ENCODE assay signal across 24 cellular contexts in genomic region chr3:140459462-140459861, GRCh38.
DNase-seq lines count a peak whose midpoint lies in the region; ATAC-seq and TF ChIP-seq lines count a peak whose summit lies in the region.
"Had no signal": no experiment of that assay in that cellular context is flagged by ENCODE, and none has a peak within 500 bp of the region (broad histone marks: within the 10 kb centered on the region; RNA-seq: fewer than 3 reads in every experiment).

No MANE protein-coding gene starts in this region.

- dilution Hi-C loops in IMR-90 (cut with HindIII; ENCODE audit: low sequenced_read_pairs, unreplicated experiment), result no loop called here

- H3K18ac ChIP-seq in IMR-90 (ENCODE audit: low read depth, low read length), result no peak overlapping the region

- no peaks in the 10 kb centered on the region for H4K20me1 ChIP-seq in IMR-90 (ENCODE audit: insufficient read depth, low read length)
- H4K20me1 ChIP-seq: BLaER1 had no signal

- H2BK15ac ChIP-seq in IMR-90 (ENCODE audit: low read depth, low read length), result no peak overlapping the region

- H3K4ac ChIP-seq in IMR-90 (ENCODE audit: low read depth, low read length), result no peak overlapping the region

- no peak overlapping the region for H3K9ac ChIP-seq in IMR-90 (ENCODE audit: low read depth, low read length)
- no peak overlapping the region for H3K9ac ChIP-seq in endodermal cell (ENCODE audit: extremely low read depth, low read length, poor library complexity, severe bottlenecking)
- H3K9ac ChIP-seq: BLaER1 had no signal

- no peak overlapping the region for H3K4me3 Mint-ChIP-seq in endodermal cell
- H3K4me3 Mint-ChIP-seq: CD14-positive monocyte; CD4-positive, alpha-beta memory T cell; CD4-positive, CD25-positive, alpha-beta regulatory T cell; CD8-positive, alpha-beta memory T cell had no signal

- no peak overlapping the region for H4K91ac ChIP-seq in IMR-90 (ENCODE audit: insufficient read depth, low read depth, low read length)

- H2BK20ac ChIP-seq in IMR-90 (ENCODE audit: low read depth, low read length), result no peak overlapping the region

- no peak overlapping the region for H4K5ac ChIP-seq in IMR-90 (ENCODE audit: low read depth, low read length)

- H2AK5ac ChIP-seq in IMR-90 (ENCODE audit: low read depth, low read length), result no peak overlapping the region

- no peak for TF ChIP-seq CTCF in IMR-90 (conservative IDR thresholded peaks at IDR 0.05; ENCODE audit: low read depth, low read length)
- TF ChIP-seq CTCF in endodermal cell (conservative IDR thresholded peaks at IDR 0.05), result no peak

- ATAC-seq in IMR-90 (ENCODE audit: low read depth), result no peak
- ATAC-seq: GM12878 had no signal

- H3K27me3 Mint-ChIP-seq in endodermal cell (ENCODE audit: insufficient read depth), result peaks cover 19% of the 10 kb centered on the region
- H3K27me3 Mint-ChIP-seq: CD4-positive, alpha-beta memory T cell; CD4-positive, CD25-positive, alpha-beta regulatory T cell had no signal

- in situ Hi-C loops in IMR-90 (cut with MboI; ENCODE audit: low sequenced_read_pairs), result no loop called here

- no peak overlapping the region for H3K27ac Mint-ChIP-seq in endodermal cell
- H3K27ac Mint-ChIP-seq: CD14-positive monocyte; CD4-positive, alpha-beta memory T cell; CD4-positive, CD25-positive, alpha-beta regulatory T cell had no signal

- H3K23ac ChIP-seq in IMR-90 (ENCODE audit: low read depth, low read length), result no peak overlapping the region

- no peak overlapping the region for H4K8ac ChIP-seq in IMR-90 (ENCODE audit: low read depth in 2 of 2, low read length in 2 of 2)

- WGBS in IMR-90 (ENCODE audit: extremely low coverage in 2 of 2, insufficient read length in 1 of 2), 2 experiments, result no CpG with 5 or more reads among the region's 8 CpGs
- 93 to 97% methylated on average over 5 to 8 of the region's 8 CpGs for WGBS in endodermal cell (ENCODE audit: insufficient coverage in 1 of 2, insufficient read length in 1 of 2), 2 experiments

- H3K9me3 Mint-ChIP-seq in endodermal cell, result no peaks in the 10 kb centered on the region
- H3K9me3 Mint-ChIP-seq: CD4-positive, alpha-beta memory T cell had no signal

- H3K79me1 ChIP-seq in IMR-90 (ENCODE audit: low read depth in 1 of 2, low read length in 2 of 2), result no peaks in the 10 kb centered on the region

- no peaks in the 10 kb centered on the region for H3K9me1 ChIP-seq in IMR-90 (ENCODE audit: insufficient read depth, low read length)

- no peak overlapping the region for H3K27ac ChIP-seq in IMR-90 (ENCODE audit: insufficient read depth, low read length)
- H3K27ac ChIP-seq in endodermal cell (ENCODE audit: low read depth, low read length), result no peak overlapping the region
- H3K27ac ChIP-seq: BLaER1 had no signal

- H3K4me2 ChIP-seq in IMR-90 (ENCODE audit: low read depth, low read length), result no peak overlapping the region
- H3K4me2 ChIP-seq: BLaER1 had no signal

- intact Hi-C loops in IMR-90 (cut with micrococcal nuclease), result no loop called here

- POLR2A ChIA-PET in IMR-90 (lab: Charles Lee; ENCODE audit: unreplicated experiment), result no interaction called here

- peaks cover 2% of the 10 kb centered on the region; the same call in 1 of the 2 replicates for H3K9me3 ChIP-seq in IMR-90 (ENCODE audit: control insufficient read depth, insufficient read depth, low read length)
- H3K9me3 ChIP-seq in endodermal cell (ENCODE audit: control insufficient read depth, low read length), result no peaks in the 10 kb centered on the region
- H3K9me3 ChIP-seq: BE2C, BLaER1 had no signal

- no peak overlapping the region for H2BK5ac ChIP-seq in IMR-90 (ENCODE audit: low read depth, low read length, poor library complexity, severe bottlenecking)

- no peak overlapping the region for H3K14ac ChIP-seq in IMR-90 (replicated peaks; ENCODE audit: low read depth, low read length)

- no peaks in the 10 kb centered on the region for H3K36me3 ChIP-seq in IMR-90 (ENCODE audit: control insufficient read depth, insufficient read depth, low read length)
- H3K36me3 ChIP-seq in endodermal cell (ENCODE audit: control insufficient read depth, insufficient read depth, low read length), result no peaks in the 10 kb centered on the region
- H3K36me3 ChIP-seq: BE2C, BLaER1 had no signal

- H3K36me3 Mint-ChIP-seq in endodermal cell (ENCODE audit: low read depth), result no peaks in the 10 kb centered on the region
- H3K36me3 Mint-ChIP-seq: CD14-positive monocyte; CD4-positive, alpha-beta memory T cell; CD4-positive, CD25-positive, alpha-beta regulatory T cell; CD8-positive, alpha-beta memory T cell had no signal

- no peak overlapping the region for H2BK120ac ChIP-seq in IMR-90 (ENCODE audit: low read depth, low read length)

- H2AK9ac ChIP-seq in IMR-90 (replicated peaks; ENCODE audit: low read depth, low read length, poor library complexity), result no peak overlapping the region

- no peak for TF ChIP-seq POLR2A in IMR-90 (IDR thresholded peaks at IDR 0.05; ENCODE audit: low read depth, low read length)

- no peak for DNase-seq in IMR-90
- DNase-seq in endodermal cell, result peak; percentile 21
- DNase-seq in myocyte (ENCODE audit: low read depth), result peak; percentile 46
- DNase-seq in NCI-H1930 (lab: John Stamatoyannopoulos, UW), result no peak
- DNase-seq in occipital lobe (lab: John Stamatoyannopoulos, UW), result no peak
- DNase-seq in mesenteric fat pad (ENCODE audit: low spot score), result no peak
- DNase-seq: 8988T; ACHN; BE2C; C1 segment of cervical spinal cord; CD4-positive, alpha-beta memory T cell; CD4-positive, CD25-positive, alpha-beta regulatory T cell; CD8-positive, alpha-beta memory T cell; COR-L47; DMS 273 treated with DMSO at 0.1 percent for 48 hours; DMS153; DMS53; DMS79; DND-41; EL; GDM1 had no signal

- H3K4me3 ChIP-seq in IMR-90 (ENCODE audit: insufficient read depth, low read depth, low read length), result no peak overlapping the region
- no peak overlapping the region for H3K4me3 ChIP-seq in endodermal cell (ENCODE audit: low read length)
- H3K4me3 ChIP-seq: BLaER1, GM12878 had no signal

- peak overlapping the region; percentile 66 for H2AFZ ChIP-seq in IMR-90 (replicated peaks; ENCODE audit: low read length, poor library complexity)

- no TSS peak for BruUV-seq in IMR-90 (replicated peaks; lab: Mats Ljungman, UMichigan)

- no peak for TF ChIP-seq RAD21 in IMR-90 (IDR thresholded peaks at IDR 0.05; ENCODE audit: low read length)

- H3K56ac ChIP-seq in IMR-90 (ENCODE audit: extremely low read depth, insufficient read depth, low read length), result no peak overlapping the region

- CTCF ChIA-PET in IMR-90 (lab: Yijun Ruan, JAX), result no interaction called here

- H3K4me1 Mint-ChIP-seq in endodermal cell, result no peaks in the 10 kb centered on the region
- H3K4me1 Mint-ChIP-seq: CD14-positive monocyte; CD4-positive, alpha-beta memory T cell; CD4-positive, CD25-positive, alpha-beta regulatory T cell had no signal

- H3K27me3 ChIP-seq in IMR-90 (ENCODE audit: control insufficient read depth, insufficient read depth, low read length), result no peaks in the 10 kb centered on the region
- no peaks in the 10 kb centered on the region for H3K27me3 ChIP-seq in endodermal cell (ENCODE audit: control insufficient read depth, insufficient read depth, low read length, poor library complexity, severe bottlenecking)
- H3K27me3 ChIP-seq: BE2C, BLaER1 had no signal

- H3K4me1 ChIP-seq in IMR-90 (ENCODE audit: control insufficient read depth, insufficient read depth, low read length), result no peaks in the 10 kb centered on the region
- no peaks in the 10 kb centered on the region for H3K4me1 ChIP-seq in endodermal cell (ENCODE audit: control insufficient read depth, insufficient read depth, low read length)
- H3K4me1 ChIP-seq: BLaER1 had no signal

TF ChIP-seq in IMR-90, 13 proteins besides CTCF, POLR2A, EP300 and RAD21:
- TF ChIP-seq SMC3 (IDR thresholded peaks at IDR 0.05; ENCODE audit: low read depth, low read length) (no peak), NFE2L2 (IDR thresholded peaks at IDR 0.05; ENCODE audit: low read depth, low read length) (no peak), RFX5 (IDR thresholded peaks at IDR 0.05; ENCODE audit: low read depth, low read length) (no peak), MXI1 (IDR thresholded peaks at IDR 0.05; ENCODE audit: borderline replicate concordance, low read depth, low read length) (no peak), CEBPB (IDR thresholded peaks at IDR 0.05; ENCODE audit: low read depth, low read length) (no peak), MAFK (IDR thresholded peaks at IDR 0.05; ENCODE audit: low read depth, low read length) (no peak), FOS (IDR thresholded peaks at IDR 0.05; ENCODE audit: low read depth, low read length) (no peak), ELK1 (IDR thresholded peaks at IDR 0.05; ENCODE audit: borderline replicate concordance, low read depth, low read length) (no peak), RCOR1 (IDR thresholded peaks at IDR 0.05; ENCODE audit: insufficient replicate concordance, low read length) (no peak), CHD1 (IDR thresholded peaks at IDR 0.05; ENCODE audit: low read depth, low read length) (no peak), BHLHE40 (IDR thresholded peaks at IDR 0.05; ENCODE audit: low read depth, low read length) (no peak), USF2 (IDR thresholded peaks at IDR 0.05; ENCODE audit: low read depth, low read length) (no peak), MAZ (IDR thresholded peaks at IDR 0.05; ENCODE audit: borderline replicate concordance, low read depth, low read length) (no peak)

Comparison
In these comparisons a context has a peak if more than half of its experiments do, and no peak if none do; other contexts are left out.
1. DNase-seq: peak in endodermal cell (single experiment) and myocyte (single experiment); none in IMR-90 (single experiment), NCI-H1930 (0 of 2), occipital lobe (single experiment) and mesenteric fat pad (single experiment).